Comparison of ENCODE assay signal across 37 cellular contexts in the genomic region with DNA sequence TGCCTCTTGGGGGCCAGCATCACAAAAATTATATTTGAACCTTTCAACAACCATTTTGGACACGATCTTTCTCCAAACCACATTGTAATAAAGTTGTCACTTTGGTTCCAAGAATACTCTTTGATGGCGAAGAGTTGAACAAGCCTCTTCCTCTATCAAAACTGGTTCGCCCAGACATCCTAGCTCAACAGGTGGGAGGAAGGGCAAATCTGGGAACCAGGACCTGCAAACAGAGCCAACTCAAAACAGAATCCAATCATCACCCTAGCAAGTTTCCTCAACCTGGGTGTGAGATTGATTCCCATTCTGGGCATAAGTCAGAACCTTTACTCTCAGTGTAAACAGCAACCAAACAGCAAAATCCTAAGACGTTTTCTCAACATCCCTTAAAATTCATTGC.
"Had no signal": no experiment of that assay in that cellular context is flagged by ENCODE, and none has a peak within 500 bp of the region (broad histone marks: within the 10 kb centered on the region; RNA-seq: fewer than 3 reads in every experiment).

No MANE protein-coding gene starts in this region.

- H3K9me3 Mint-ChIP-seq: activated CD4-positive, alpha-beta memory T cell treated with anti-CD3 and anti-CD28 coated beads, Interleukin-2, amount 10 ng/mL, durations not matched to agents 7 days and 5 days; activated naive CD4-positive, alpha-beta T cell treated with anti-CD3 and anti-CD28 coated beads, Interleukin-2, amount 10 ng/mL, durations not matched to agents 7 days and 5 days; activated naive CD8-positive, alpha-beta T cell treated with anti-CD3 and anti-CD28 coated beads, Interleukin-2, amount 50 U/mL, for 24 hours; brain had no signal

- H3K4me2 ChIP-seq: PC-9 had no signal

- H3K4me3 ChIP-seq: K562, PC-9 had no signal

- H3K27ac ChIP-seq: PC-9, RWPE1, WERI-Rb-1 had no signal

- H3K36me3 ChIP-seq: WERI-Rb-1 had no signal

- H3K4me3 Mint-ChIP-seq: activated CD4-positive, alpha-beta memory T cell treated with anti-CD3 and anti-CD28 coated beads, Interleukin-2, amount 10 ng/mL, durations not matched to agents 7 days and 5 days; activated CD8-positive, alpha-beta memory T cell treated with anti-CD3 and anti-CD28 coated beads, Interleukin-2, amount 10 ng/mL, durations not matched to agents 7 days and 5 days; activated naive CD4-positive, alpha-beta T cell treated with anti-CD3 and anti-CD28 coated beads, Interleukin-2, amount 10 ng/mL, durations not matched to agents 7 days and 5 days; activated naive CD8-positive, alpha-beta T cell; activated naive CD8-positive, alpha-beta T cell treated with anti-CD3 and anti-CD28 coated beads, Interleukin-2, amount 50 U/mL, for 24 hours; brain had no signal

- H3K4me1 Mint-ChIP-seq: activated CD4-positive, alpha-beta memory T cell treated with anti-CD3 and anti-CD28 coated beads, Interleukin-2, amount 10 ng/mL, durations not matched to agents 7 days and 5 days; activated naive CD4-positive, alpha-beta T cell treated with anti-CD3 and anti-CD28 coated beads, Interleukin-2, amount 10 ng/mL, durations not matched to agents 7 days and 5 days; activated naive CD8-positive, alpha-beta T cell treated with anti-CD3 and anti-CD28 coated beads, Interleukin-2, amount 50 U/mL, for 24 hours; brain had no signal

- ATAC-seq: activated CD8-positive, alpha-beta memory T cell treated with anti-CD3 and anti-CD28 coated beads, Interleukin-2, amount 10 ng/mL, durations not matched to agents 7 days and 5 days; activated naive CD8-positive, alpha-beta T cell treated with anti-CD3 and anti-CD28 coated beads, Interleukin-2, amount 50 U/mL, for 24 hours; K562; Right ventricle myocardium inferior; SK-N-SH treated with all-trans-retinoic acid at 6 μM for 48 hours had no signal

- H2AFZ ChIP-seq: PC-9 had no signal

- H3K36me3 Mint-ChIP-seq: activated CD8-positive, alpha-beta memory T cell treated with anti-CD3 and anti-CD28 coated beads, Interleukin-2, amount 10 ng/mL, durations not matched to agents 7 days and 5 days; activated naive CD4-positive, alpha-beta T cell treated with anti-CD3 and anti-CD28 coated beads, Interleukin-2, amount 10 ng/mL, durations not matched to agents 7 days and 5 days; activated naive CD8-positive, alpha-beta T cell; brain had no signal

- DNase-seq: activated CD4-positive, alpha-beta memory T cell treated with anti-CD3 and anti-CD28 coated beads, Interleukin-2, amount 10 ng/mL, durations not matched to agents 7 days and 5 days; activated CD4-positive, alpha-beta T cell treated with anti-CD3 and anti-CD28 coated beads for 1 hour; activated CD4-positive, alpha-beta T cell treated with anti-CD3 and anti-CD28 coated beads for 48 hours; activated CD4-positive, CD25-positive, alpha-beta regulatory T cell; activated CD8-positive, alpha-beta memory T cell treated with anti-CD3 and anti-CD28 coated beads for 24 hours; activated CD8-positive, alpha-beta memory T cell treated with anti-CD3 and anti-CD28 coated beads, Interleukin-2, amount 10 ng/mL, durations not matched to agents 7 days and 5 days; activated CD8-positive, alpha-beta memory T cell treated with anti-CD3 and anti-CD28 coated beads, Interleukin-2, amount 50 U/mL, for 48 hours; activated effector memory CD4-positive, alpha-beta T cell treated with Interleukin-2 at 50 U/mL for 16 hours; activated naive CD4-positive, alpha-beta T cell treated with anti-CD3 and anti-CD28 coated beads, Interleukin-2, amount 10 ng/mL, durations not matched to agents 7 days and 5 days; activated naive CD8-positive, alpha-beta T cell treated with anti-CD3 and anti-CD28 coated beads, Interleukin-2, amount 50 U/mL, for 24 hours; activated T-cell treated with anti-CD3 and anti-CD28 coated beads, Interleukin-2, amount 50 U/mL, for 48 hours; anterior cingulate cortex; Karpas-422; MM.1S; MV-4-11; NCI-H1092; NCI-H1436 treated with DMSO at 0.1 percent for 48 hours; NCI-H1694 treated with DMSO at 0.1 percent for 48 hours; NCI-H2029; NCI-H345; NCI-H510A; NCI-H526; NCI-H748 treated with DMSO at 0.1 percent for 48 hours; NK-92 treated with Interleukin-12 subunit alpha and Interleukin-12 subunit beta, amount 100 ng/mL, for 24 hours; PC-9; SIG-M5; SW 1271; T-helper 1 cell; T-helper 2 cell; T-helper 9 cell; WERI-Rb-1 had no signal

- H3K27ac Mint-ChIP-seq: activated CD4-positive, alpha-beta memory T cell treated with anti-CD3 and anti-CD28 coated beads, Interleukin-2, amount 10 ng/mL, durations not matched to agents 7 days and 5 days; activated CD8-positive, alpha-beta memory T cell treated with anti-CD3 and anti-CD28 coated beads, Interleukin-2, amount 10 ng/mL, durations not matched to agents 7 days and 5 days; activated naive CD4-positive, alpha-beta T cell treated with anti-CD3 and anti-CD28 coated beads, Interleukin-2, amount 10 ng/mL, durations not matched to agents 7 days and 5 days; activated naive CD8-positive, alpha-beta T cell; activated naive CD8-positive, alpha-beta T cell treated with anti-CD3 and anti-CD28 coated beads, Interleukin-2, amount 50 U/mL, for 24 hours; brain had no signal
